8 cellular contexts compared by ENCODE assay signal in the genomic region with DNA sequence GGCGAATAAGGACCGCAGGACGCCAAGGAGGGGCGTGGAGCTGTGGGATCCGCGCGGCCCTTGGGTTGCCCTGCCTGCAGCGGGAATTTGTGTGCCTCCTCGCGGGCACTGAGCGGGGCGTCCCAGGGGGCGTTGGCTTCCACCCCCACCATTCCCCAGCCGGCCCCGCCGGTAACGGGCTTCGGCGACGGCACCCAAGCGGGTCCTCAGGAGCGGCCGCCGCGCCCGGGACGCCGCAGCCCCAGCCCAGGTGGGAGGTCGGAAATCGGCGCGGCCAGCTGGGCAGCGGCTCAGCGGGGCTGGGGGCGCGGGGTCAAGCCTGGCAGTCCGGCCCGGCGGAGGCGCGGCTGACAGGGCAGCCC. TPM values are rescaled to one million over a fixed set of nuclear protein-coding genes. Genes with fewer than 3 reads are reported as not detected.
DNase-seq lines count a peak whose midpoint lies in the region; ATAC-seq, FAIRE-seq and TF ChIP-seq lines count a peak whose summit lies in the region.

No MANE protein-coding gene starts in this region.

- peak overlapping the region; percentile 99 for H3K4me3 ChIP-seq in A549
- H3K4me3 ChIP-seq in gastroesophageal sphincter: peak overlapping the region; percentile 85 to 86
- H3K4me3 ChIP-seq in neuron (ENCODE audit: low read length): peak overlapping the region; percentile 63

- TF ChIP-seq RAD21 in A549 (conservative IDR thresholded peaks at IDR 0.05 in 1 of 2, IDR thresholded peaks at IDR 0.05 in 1 of 2): no peak

- FAIRE-seq in A549 (lab: Jason Lieb, UNC): no peak

- H3K27me3 ChIP-seq in gastroesophageal sphincter: no peaks in the 10 kb centered on the region
- H3K27me3 ChIP-seq in neuron (ENCODE audit: insufficient read depth, low read length): no peaks in the 10 kb centered on the region

- H3K4me2 ChIP-seq in A549: peak overlapping the region; percentile 80

- no peak for TF ChIP-seq EP300 in A549 (IDR thresholded peaks at IDR 0.05)
- TF ChIP-seq EP300 in gastroesophageal sphincter (IDR thresholded peaks at IDR 0.05): no peak

- ATAC-seq in A549 (peak; percentile 49 to 66), GM18909 (IDR thresholded peaks at IDR 0.05; ENCODE audit: poor library complexity, unreplicated experiment) (peak; percentile 21), gastroesophageal sphincter (peak; percentile 57), GM18517 (IDR thresholded peaks at IDR 0.05; ENCODE audit: unreplicated experiment) (no peak), GM19351 (IDR thresholded peaks at IDR 0.05; ENCODE audit: unreplicated experiment) (no peak)

- H3K36me3 ChIP-seq in gastroesophageal sphincter (no peaks in the 10 kb centered on the region), neuron (ENCODE audit: insufficient read depth, low read length) (no peaks in the 10 kb centered on the region)

- 0% methylated on average over 3 of the region's 41 CpGs for WGBS in A549 (ENCODE audit: missing lambda C conversion rate)
- no CpG with 5 or more reads among the region's 41 CpGs for WGBS in gastroesophageal sphincter (ENCODE audit: low coverage in 1 of 2), 2 donors

- peak overlapping the region; percentile 94 to 99 for H3K27ac ChIP-seq in A549
- peak overlapping the region; percentile 54 to 90 (median 86) for H3K27ac ChIP-seq in gastroesophageal sphincter

- H3K4me1 ChIP-seq in A549: peaks cover 52% of the 10 kb centered on the region
- peaks cover 0 to 29% (median 11%) of the 10 kb centered on the region in 3 donors for H3K4me1 ChIP-seq in gastroesophageal sphincter
- peaks cover 11% of the 10 kb centered on the region for H3K4me1 ChIP-seq in neuron (ENCODE audit: insufficient read depth, low read length)

- TF ChIP-seq POLR2A in A549 (IDR thresholded peaks at IDR 0.05; ENCODE audit: low read length): no peak
- no peak for TF ChIP-seq POLR2A in gastroesophageal sphincter (IDR thresholded peaks at IDR 0.05)

- CTCF ChIA-PET in A549 (lab: Yijun Ruan, JAX): interaction anchor here (1.5 kb wide), 1 partner anchor 9 kb away, joined by 4 read pairs; no protein-coding TSS in a partner anchor

- DNase-seq in A549 (ENCODE audit: low read depth in 1 of 2, low spot score in 1 of 2) (no peak), LHCN-M2 (ENCODE audit: low read depth) (peak; percentile 39), activated T-helper 1 cell treated with Interleukin-2 at 50 U/mL for 16 hours (ENCODE audit: low read depth) (peak; percentile 4)

- H2AFZ ChIP-seq in neuron (ENCODE audit: low read depth, low read length): peak overlapping the region; percentile 97

- TF ChIP-seq CTCF in A549 (IDR thresholded peaks at IDR 0.05) (no peak), gastroesophageal sphincter (IDR thresholded peaks at IDR 0.05) (peak in 1 of 4 experiments; percentile 22)

- H3K9me3 ChIP-seq in A549 (no peaks in the 10 kb centered on the region), gastroesophageal sphincter (no peaks in the 10 kb centered on the region), neuron (ENCODE audit: low read length) (no peaks in the 10 kb centered on the region)

- POLR2A ChIA-PET in A549 (lab: Yijun Ruan, JAX): interaction anchor here (1.1 kb wide), 2 partner anchors 17 to 19 kb away, joined by 3 to 6 read pairs; no protein-coding TSS in a partner anchor

TF ChIP-seq in A549, 52 proteins besides CTCF, POLR2A, EP300 and RAD21:
- TF ChIP-seq SMC3 (IDR thresholded peaks at IDR 0.05) (no peak), NR3C1 (IDR thresholded peaks at IDR 0.05) (no peak), PHF8 (IDR thresholded peaks at IDR 0.05; ENCODE audit: borderline replicate concordance, low read depth) (peak; percentile 43; the same call in 1 of the 2 replicates), FOSB (CRISPR knock-in tag; IDR thresholded peaks at IDR 0.05) (no peak), HDAC2 (IDR thresholded peaks at IDR 0.05) (no peak), RARB (CRISPR knock-in tag; IDR thresholded peaks at IDR 0.05) (no peak), ZC3H11A (IDR thresholded peaks at IDR 0.05) (no peak)
- TF ChIP-seq, protein P1, sequence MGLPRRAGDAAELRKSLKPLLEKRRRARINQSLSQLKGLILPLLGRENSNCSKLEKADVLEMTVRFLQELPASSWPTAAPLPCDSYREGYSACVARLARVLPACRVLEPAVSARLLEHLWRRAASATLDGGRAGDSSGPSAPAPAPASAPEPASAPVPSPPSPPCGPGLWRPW (IDR thresholded peaks at IDR 0.05): no peak

RNA-seq across cellular contexts. Expression of a gene that starts 0.3 kb away (rescaled TPM):
- polyA plus RNA-seq in A549 (2011; rRNA removed) (8.6 and 13.0 TPM in 2 replicates), A549 (2017; fragmentation: RNase III; extraction: RNeasy Plus Mini Kit Qiagen cat#74134 plus additional on column Dnase treatment) (10.6 to 12.0 TPM (median 11.6 TPM) in 3 replicates)
- 11.5 and 15.8 TPM in 2 replicates for polyA plus RNA-seq in A549 (2012; cell fraction: cytosol; rRNA removed)
- polyA plus RNA-seq in A549 (2012; cell fraction: nucleus; rRNA removed): 57.2 and 61.3 TPM in 2 replicates
- 31.3 and 41.0 TPM in 2 replicates for polyA minus RNA-seq in A549 (2011; rRNA and poly(A)+ RNA removed)
- total RNA-seq in LHCN-M2 (2014; rRNA removed) (14.4 and 17.7 TPM in 2 replicates), gastroesophageal sphincter (10 to 100 TPM in 1 of 4 donors, 1 to 10 TPM in 3; 5.7 to 11.7 (median 8.4) TPM)
- 19.1 TPM for polyA plus RNA-seq in LHCN-M2 (2012)

Comparison
In these comparisons a context has a peak if more than half of its experiments do, and no peak if none do; other contexts are left out.
1. ATAC-seq: peak in A549 (2 of 2), GM18909 (single experiment) and gastroesophageal sphincter (single experiment); none in GM18517 (single experiment) and GM19351 (single experiment).
2. DNase-seq: peak in LHCN-M2 (single experiment) and activated T-helper 1 cell treated with Interleukin-2 at 50 U/mL for 16 hours (single experiment); none in A549 (0 of 2).
3. Peak in every context shown above with its lines, with median percentiles within 50 percentile points of each other: H3K4me3 ChIP-seq.